In genomic region chr10:51489009-51489408, GRCh38 we compare ENCODE assay signal across 27 cellular contexts.
DNase-seq lines count a peak whose midpoint lies in the region; ATAC-seq, FAIRE-seq and TF ChIP-seq lines count a peak whose summit lies in the region.
"Had no signal": no experiment of that assay in that cellular context is flagged by ENCODE, and none has a peak within 500 bp of the region (broad histone marks: within the 10 kb centered on the region; RNA-seq: fewer than 3 reads in every experiment).

No MANE protein-coding gene starts in this region.

- intact Hi-C loops in left colon (cut with DNase I, micrococcal nuclease), result no loop called here
- intact Hi-C loops in posterior vena cava (cut with DNase I), result no loop called here

- no peak for TF ChIP-seq POLR2A in H54 (IDR thresholded peaks at IDR 0.05; ENCODE audit: low read depth, low read length)

- H3K36me3 Mint-ChIP-seq in mesothelial cell of epicardium, result no peaks in the 10 kb centered on the region
- H3K36me3 Mint-ChIP-seq in nephron (ENCODE audit: low read depth), result no peaks in the 10 kb centered on the region
- H3K36me3 Mint-ChIP-seq: CD14-positive monocyte; CD4-positive, alpha-beta memory T cell; CD4-positive, CD25-positive, alpha-beta regulatory T cell; CD8-positive, alpha-beta memory T cell had no signal

- peak; percentile 72 for ATAC-seq in left colon
- ATAC-seq: GM12878 had no signal

- H3K27me3 Mint-ChIP-seq in mesothelial cell of epicardium (ENCODE audit: low read depth), result no peaks in the 10 kb centered on the region
- no peaks in the 10 kb centered on the region for H3K27me3 Mint-ChIP-seq in nephron (ENCODE audit: low read depth)
- H3K27me3 Mint-ChIP-seq: CD4-positive, alpha-beta memory T cell; CD4-positive, CD25-positive, alpha-beta regulatory T cell; CD8-positive, alpha-beta memory T cell had no signal

- no peak for DNase-seq in left colon
- DNase-seq in mesothelial cell of epicardium (ENCODE audit: low spot score in 2 of 2, unreplicated experiment in 2 of 2), result no peak
- no peak for DNase-seq in posterior vena cava (ENCODE audit: low spot score)
- DNase-seq in coronary artery (ENCODE audit: low spot score), result no peak
- no peak for DNase-seq in H54 (ENCODE audit: insufficient read length, low spot score)
- DNase-seq: 8988T; ACHN; BE2C; C1 segment of cervical spinal cord; CD4-positive, alpha-beta memory T cell; CD4-positive, CD25-positive, alpha-beta regulatory T cell; CD8-positive, alpha-beta memory T cell; COR-L47; DMS 273 treated with DMSO at 0.1 percent for 48 hours; DMS153; DMS53; DMS79; DND-41; EL; GDM1 had no signal

- no peaks in the 10 kb centered on the region for H3K9me3 Mint-ChIP-seq in mesothelial cell of epicardium
- H3K9me3 Mint-ChIP-seq in nephron, result no peaks in the 10 kb centered on the region
- H3K9me3 Mint-ChIP-seq: CD4-positive, CD25-positive, alpha-beta regulatory T cell; CD8-positive, alpha-beta memory T cell had no signal

- H3K4me3 ChIP-seq in coronary artery, result no peak overlapping the region
- H3K4me3 ChIP-seq: BLaER1, GM12878 had no signal

- no peak overlapping the region for H3K27ac ChIP-seq in coronary artery
- H3K27ac ChIP-seq: BLaER1 had no signal

- H3K27ac Mint-ChIP-seq in mesothelial cell of epicardium (peak overlapping the region; percentile 68), nephron (peak overlapping the region in 2 of 3 experiments; percentile 60 to 68)
- H3K27ac Mint-ChIP-seq: CD14-positive monocyte; CD4-positive, alpha-beta memory T cell; CD4-positive, CD25-positive, alpha-beta regulatory T cell; CD8-positive, alpha-beta memory T cell had no signal

- H3K4me1 Mint-ChIP-seq in mesothelial cell of epicardium (peaks cover 8% of the 10 kb centered on the region), nephron (peaks cover 23% of the 10 kb centered on the region)
- H3K4me1 Mint-ChIP-seq: CD14-positive monocyte; CD4-positive, alpha-beta memory T cell; CD4-positive, CD25-positive, alpha-beta regulatory T cell; CD8-positive, alpha-beta memory T cell had no signal

- TF ChIP-seq CTCF in mesothelial cell of epicardium (IDR thresholded peaks at IDR 0.05; ENCODE audit: unreplicated experiment) (no peak), nephron (IDR thresholded peaks at IDR 0.05; ENCODE audit: unreplicated experiment in 3 of 3) (no peak), coronary artery (IDR thresholded peaks at IDR 0.05) (no peak)

- FAIRE-seq in H54 (lab: Jason Lieb, UNC), result no peak
- FAIRE-seq: A204.1, GM12878, GM12892, GM18507 had no signal

- no peak overlapping the region for H3K4me3 Mint-ChIP-seq in mesothelial cell of epicardium
- no peak overlapping the region for H3K4me3 Mint-ChIP-seq in nephron
- H3K4me3 Mint-ChIP-seq: CD14-positive monocyte; CD4-positive, alpha-beta memory T cell; CD4-positive, CD25-positive, alpha-beta regulatory T cell; CD8-positive, alpha-beta memory T cell had no signal
